8 cellular contexts compared by ENCODE assay signal in genomic region chr19:44401108-44401786, GRCh38. TPM values are rescaled to one million over a fixed set of nuclear protein-coding genes. Genes with fewer than 3 reads are reported as not detected.
DNase-seq lines count a peak whose midpoint lies in the region; ATAC-seq, FAIRE-seq and TF ChIP-seq lines count a peak whose summit lies in the region.

Gene ZNF285 (minus strand): TSS chr19:44401608. CDS start chr19:44397213, 4,395 bp downstream.

- TF ChIP-seq POLR2A in GM12892 (IDR thresholded peaks at IDR 0.05; ENCODE audit: low read depth, low read length) = no peak
- TF ChIP-seq POLR2A in vagina (IDR thresholded peaks at IDR 0.05) = no peak

- peak within 1 kb of the TSS; percentile 40 for H3K9ac ChIP-seq in rectal smooth muscle tissue (ENCODE audit: low read length)

- H3K4me3 ChIP-seq in right cardiac atrium (ENCODE audit: low read length) = peak within 1 kb of the TSS; percentile 46
- peak within 1 kb of the TSS; percentile 96 for H3K4me3 ChIP-seq in rectal smooth muscle tissue (ENCODE audit: low read length)
- peak within 1 kb of the TSS; percentile 52 to 63 for H3K4me3 ChIP-seq in vagina

- TF ChIP-seq CTCF in vagina (IDR thresholded peaks at IDR 0.05) = no peak

- under 1% methylated on average over 38 of the region's 38 CpGs for WGBS in right cardiac atrium

- H3K36me3 ChIP-seq in rectal smooth muscle tissue (ENCODE audit: control insufficient read depth, insufficient read depth, low read length) (no peaks in the 10 kb centered on the region), vagina (no peaks in the 10 kb centered on the region)

- no peaks in the 10 kb centered on the region for H3K27me3 ChIP-seq in right cardiac atrium (ENCODE audit: control insufficient read depth, insufficient read depth)
- no peaks in the 10 kb centered on the region for H3K27me3 ChIP-seq in rectal smooth muscle tissue (ENCODE audit: control insufficient read depth, insufficient read depth, low read length)
- no peaks in the 10 kb centered on the region for H3K27me3 ChIP-seq in vagina

- ATAC-seq in right cardiac atrium = peak; percentile 100
- no peak for ATAC-seq in GM18520 (IDR thresholded peaks at IDR 0.05; ENCODE audit: unreplicated experiment)

- peak; percentile 9 for FAIRE-seq in GM12892 (lab: Jason Lieb, UNC)

- intact Hi-C loops in right cardiac atrium (cut with DNase I) = no loop called here
- intact Hi-C loops in vagina (cut with DNase I) = no loop called here

- no peak within 1 kb of the TSS for H3K27ac ChIP-seq in right cardiac atrium (ENCODE audit: low read length)
- H3K27ac ChIP-seq in rectal smooth muscle tissue (ENCODE audit: low read depth, low read length) = peak within 1 kb of the TSS; percentile 14
- no peak within 1 kb of the TSS for H3K27ac ChIP-seq in vagina

- no peaks in the 10 kb centered on the region for H3K4me1 ChIP-seq in right cardiac atrium (ENCODE audit: control insufficient read depth, insufficient read depth, low read length)
- no peaks in the 10 kb centered on the region for H3K4me1 ChIP-seq in rectal smooth muscle tissue (ENCODE audit: control insufficient read depth, insufficient read depth, low read length)
- no peaks in the 10 kb centered on the region for H3K4me1 ChIP-seq in vagina

- H3K9me3 ChIP-seq in right cardiac atrium (ENCODE audit: control insufficient read depth, low read length) (peaks cover 1% of the 10 kb centered on the region), vagina (no peaks in the 10 kb centered on the region)

- DNase-seq in GM12892 (ENCODE audit: insufficient read length) (peak; percentile 50), RPMI7951 (ENCODE audit: low read depth) (peak; percentile 97), amniotic epithelial cell (ENCODE audit: low read depth) (peak; percentile 91), right cardiac atrium (peak; percentile 97 to 99 (median 98)), vagina (ENCODE audit: extremely low spot score in 2 of 2) (no peak), NCI-H1092 (lab: John Stamatoyannopoulos, UW) (no peak)

RNA-seq across cellular contexts. Expression of gene ZNF285, which starts in this region (rescaled TPM):
- polyA plus RNA-seq in GM12892 (2012; ENCODE audit: missing spikeins) = 0.34 TPM
- 3.1 and 3.8 TPM in 2 replicates for total RNA-seq in RPMI7951 (2014; rRNA removed; shearing (Covaris generic))
- total RNA-seq in right cardiac atrium = 1 to 10 TPM; 2.7 to 5.5 (median 3.9) TPM
- polyA plus RNA-seq in right cardiac atrium = 2.2 TPM
- 0.98 TPM for total RNA-seq in vagina

Comparison
In these comparisons a context has a peak if more than half of its experiments do, and no peak if none do; other contexts are left out.
1. DNase-seq: peak in GM12892 (single experiment), RPMI7951 (single experiment), amniotic epithelial cell (single experiment) and right cardiac atrium (3 of 3); none in vagina (0 of 2) and NCI-H1092 (single experiment).
2. H3K4me3 ChIP-seq: peak in every context shown above with its lines; median percentile 96 in rectal smooth muscle tissue; 58 in vagina; 46 in right cardiac atrium.